ENCODE assay signal across 1 cellular context in the genomic region with DNA sequence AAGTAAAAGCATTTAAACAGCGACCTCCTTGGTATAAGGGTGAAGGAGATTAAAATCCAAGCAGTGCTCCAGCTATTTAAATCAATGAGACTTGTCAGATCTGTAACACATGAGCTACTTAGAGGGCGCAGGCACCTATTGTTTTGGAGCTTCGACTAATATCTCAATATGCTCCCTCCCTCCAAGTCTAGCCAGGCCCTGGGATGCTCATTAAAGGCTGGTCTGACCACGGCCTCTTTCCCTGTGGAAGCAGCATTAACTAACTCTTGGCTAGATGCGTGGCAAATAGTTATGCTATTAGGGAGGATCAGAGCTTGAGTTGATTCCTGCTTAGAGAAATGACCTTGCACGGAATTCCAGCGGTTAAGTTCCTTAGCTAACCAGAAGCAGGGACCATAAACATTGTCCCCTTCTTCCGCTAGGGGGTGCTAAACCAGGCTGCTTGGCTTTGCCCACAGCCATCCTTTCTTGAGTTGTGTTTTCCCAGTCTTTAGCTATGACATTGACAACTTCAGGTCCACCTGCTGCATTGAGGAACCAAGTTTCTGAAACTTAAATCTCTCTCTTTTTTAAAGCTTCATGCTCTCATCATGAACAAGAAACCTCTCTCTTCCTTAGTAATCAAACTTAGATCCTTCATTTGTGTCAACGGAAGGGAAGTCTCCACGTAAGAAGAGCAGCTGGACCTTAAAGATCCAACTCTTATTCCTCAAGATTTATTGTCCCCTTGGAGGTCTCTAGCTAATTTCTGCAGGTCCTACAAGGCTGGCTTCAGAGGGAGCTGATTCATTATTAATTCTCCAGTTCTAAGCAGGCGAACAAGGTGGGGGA.
TF ChIP-seq lines count a peak whose summit lies in the region.

No MANE protein-coding gene starts in this region.

TF ChIP-seq in IMR-90, 13 proteins besides CTCF, POLR2A, EP300 and RAD21 (continued from another document):
- TF ChIP-seq, protein P1, sequence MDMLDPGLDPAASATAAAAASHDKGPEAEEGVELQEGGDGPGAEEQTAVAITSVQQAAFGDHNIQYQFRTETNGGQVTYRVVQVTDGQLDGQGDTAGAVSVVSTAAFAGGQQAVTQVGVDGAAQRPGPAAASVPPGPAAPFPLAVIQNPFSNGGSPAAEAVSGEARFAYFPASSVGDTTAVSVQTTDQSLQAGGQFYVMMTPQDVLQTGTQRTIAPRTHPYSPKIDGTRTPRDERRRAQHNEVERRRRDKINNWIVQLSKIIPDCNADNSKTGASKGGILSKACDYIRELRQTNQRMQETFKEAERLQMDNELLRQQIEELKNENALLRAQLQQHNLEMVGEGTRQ (IDR thresholded peaks at IDR 0.05; ENCODE audit: low read depth, low read length), result no peak
- TF ChIP-seq, protein P2, sequence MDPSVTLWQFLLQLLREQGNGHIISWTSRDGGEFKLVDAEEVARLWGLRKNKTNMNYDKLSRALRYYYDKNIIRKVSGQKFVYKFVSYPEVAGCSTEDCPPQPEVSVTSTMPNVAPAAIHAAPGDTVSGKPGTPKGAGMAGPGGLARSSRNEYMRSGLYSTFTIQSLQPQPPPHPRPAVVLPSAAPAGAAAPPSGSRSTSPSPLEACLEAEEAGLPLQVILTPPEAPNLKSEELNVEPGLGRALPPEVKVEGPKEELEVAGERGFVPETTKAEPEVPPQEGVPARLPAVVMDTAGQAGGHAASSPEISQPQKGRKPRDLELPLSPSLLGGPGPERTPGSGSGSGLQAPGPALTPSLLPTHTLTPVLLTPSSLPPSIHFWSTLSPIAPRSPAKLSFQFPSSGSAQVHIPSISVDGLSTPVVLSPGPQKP (IDR thresholded peaks at IDR 0.05; ENCODE audit: borderline replicate concordance, low read depth, low read length), result no peak
- TF ChIP-seq BHLHE40 (IDR thresholded peaks at IDR 0.05; ENCODE audit: low read depth, low read length) (no peak), SMC3 (IDR thresholded peaks at IDR 0.05; ENCODE audit: low read depth, low read length) (no peak), FOS (IDR thresholded peaks at IDR 0.05; ENCODE audit: low read depth, low read length) (no peak), RFX5 (IDR thresholded peaks at IDR 0.05; ENCODE audit: low read depth, low read length) (no peak), CHD1 (IDR thresholded peaks at IDR 0.05; ENCODE audit: low read depth, low read length) (no peak), NFE2L2 (IDR thresholded peaks at IDR 0.05; ENCODE audit: low read depth, low read length) (no peak)
